23 cellular contexts compared by ENCODE assay signal in the genomic region with DNA sequence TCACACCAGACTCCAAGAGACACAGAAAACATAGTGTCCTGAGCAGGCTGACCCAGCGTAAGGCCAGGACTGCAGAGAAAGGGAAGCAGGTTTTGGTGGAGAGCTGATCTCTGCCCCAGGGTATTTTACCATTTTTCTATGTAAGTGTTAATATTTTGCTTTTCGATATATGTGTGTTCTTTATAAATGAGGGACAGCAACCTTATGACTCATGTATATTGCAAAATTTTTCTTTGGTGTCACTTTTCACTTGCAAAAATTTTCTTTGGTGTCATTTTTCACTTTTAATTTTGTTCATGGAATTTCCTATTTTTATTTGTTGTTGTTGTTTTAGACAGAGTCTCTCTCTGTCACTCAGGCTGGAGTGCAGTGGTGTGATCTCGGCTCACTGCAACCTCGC. TPM values are rescaled to one million over a fixed set of nuclear protein-coding genes. Genes with fewer than 3 reads are reported as not detected.
"Had no signal": no experiment of that assay in that cellular context is flagged by ENCODE, and none has a peak within 500 bp of the region (broad histone marks: within the 10 kb centered on the region; RNA-seq: fewer than 3 reads in every experiment).

No MANE protein-coding gene starts in this region.

- H3K4me2 ChIP-seq: neural progenitor cell had no signal

- H3K4me3 Mint-ChIP-seq: activated CD8-positive, alpha-beta T cell treated with anti-CD3 and anti-CD28 coated beads, Interleukin-2, amount 10 ng/mL, durations not matched to agents 7 days and 5 days; central memory CD8-positive, alpha-beta T cell; endodermal cell; naive thymus-derived CD8-positive, alpha-beta T cell; neural progenitor cell; stimulated activated effector memory CD8-positive, alpha-beta T cell treated with anti-CD3 and anti-CD28 coated beads, Interleukin-12 subunit alpha, Interleukin-12 subunit beta, amount 100 ng/mL, for 72 hours; stimulated activated naive CD8-positive, alpha-beta T cell treated with anti-CD3 and anti-CD28 coated beads, Interleukin-15, amount 100 ng/mL, for 72 hours had no signal

- H3K4me3 ChIP-seq: coronary artery, esophagus squamous epithelium, left lung, lung, neural progenitor cell, ovary, prostate gland, skin epidermis, tibial artery had no signal

- H3K36me3 Mint-ChIP-seq: activated naive CD4-positive, alpha-beta T cell treated with anti-CD3 and anti-CD28 coated beads, Interleukin-2, amount 50 U/mL, for 72 hours; naive thymus-derived CD8-positive, alpha-beta T cell; neural progenitor cell; stimulated activated effector memory CD8-positive, alpha-beta T cell treated with anti-CD3 and anti-CD28 coated beads, Interleukin-12 subunit alpha, Interleukin-12 subunit beta, amount 100 ng/mL, for 72 hours had no signal

- H3K4me1 ChIP-seq: esophagus squamous epithelium, left lung, neural progenitor cell, prostate gland, tibial artery had no signal

- H3K9ac ChIP-seq: neural progenitor cell had no signal

- H3K27ac Mint-ChIP-seq: activated CD8-positive, alpha-beta T cell treated with anti-CD3 and anti-CD28 coated beads, Interleukin-2, amount 10 ng/mL, durations not matched to agents 7 days and 5 days; activated naive CD4-positive, alpha-beta T cell treated with anti-CD3 and anti-CD28 coated beads, Interleukin-2, amount 50 U/mL, for 72 hours; endodermal cell; naive thymus-derived CD8-positive, alpha-beta T cell; neural progenitor cell; stimulated activated effector memory CD8-positive, alpha-beta T cell treated with anti-CD3 and anti-CD28 coated beads, Interleukin-12 subunit alpha, Interleukin-12 subunit beta, amount 100 ng/mL, for 72 hours had no signal

- H2AFZ ChIP-seq: neural progenitor cell had no signal

- H3K27me3 Mint-ChIP-seq: central memory CD8-positive, alpha-beta T cell; stimulated activated naive CD8-positive, alpha-beta T cell treated with anti-CD3 and anti-CD28 coated beads, Interleukin-15, amount 100 ng/mL, for 72 hours had no signal

- DNase-seq: activated CD4-positive, alpha-beta T cell treated with anti-CD3 and anti-CD28 coated beads for 1 hour; activated CD4-positive, alpha-beta T cell treated with anti-CD3 and anti-CD28 coated beads, Interleukin-2, amount 50 U/mL, for 1 hour; activated CD8-positive, alpha-beta T cell treated with anti-CD3 and anti-CD28 coated beads, Interleukin-2, amount 10 ng/mL, durations not matched to agents 7 days and 5 days; activated gamma-delta T cell treated with Interleukin-2 at 50 U/mL for 16 hours; activated T-cell treated with anti-CD3 and anti-CD28 coated beads, Interleukin-2, amount 50 U/mL, for 1 hour; endodermal cell; esophagus squamous epithelium; foreskin keratinocyte; left lung; naive thymus-derived CD8-positive, alpha-beta T cell; ovary; stimulated activated CD4-positive, alpha-beta T cell treated with anti-CD3 and anti-CD28 coated beads, Interleukin-1b, Interleukin-23, amount 100 ng/mL, for 48 hours; stimulated activated naive CD8-positive, alpha-beta T cell treated with anti-CD3 and anti-CD28 coated beads, Interleukin-15, amount 100 ng/mL, for 72 hours; T-helper 9 cell; tibial artery had no signal

- H3K36me3 ChIP-seq: esophagus squamous epithelium, left lung, neural progenitor cell, ovary, prostate gland, tibial artery had no signal

- H3K9me3 Mint-ChIP-seq: activated naive CD4-positive, alpha-beta T cell treated with anti-CD3 and anti-CD28 coated beads, Interleukin-2, amount 50 U/mL, for 72 hours; central memory CD8-positive, alpha-beta T cell; endodermal cell; naive thymus-derived CD8-positive, alpha-beta T cell; neural progenitor cell; stimulated activated effector memory CD8-positive, alpha-beta T cell treated with anti-CD3 and anti-CD28 coated beads, Interleukin-12 subunit alpha, Interleukin-12 subunit beta, amount 100 ng/mL, for 72 hours; stimulated activated naive CD8-positive, alpha-beta T cell treated with anti-CD3 and anti-CD28 coated beads, Interleukin-15, amount 100 ng/mL, for 72 hours had no signal

- H3K9me3 ChIP-seq: esophagus squamous epithelium, left lung, ovary, prostate gland, tibial artery had no signal

- ATAC-seq: activated CD8-positive, alpha-beta T cell treated with anti-CD3 and anti-CD28 coated beads, Interleukin-2, amount 10 ng/mL, durations not matched to agents 7 days and 5 days; activated naive CD4-positive, alpha-beta T cell treated with anti-CD3 and anti-CD28 coated beads, Interleukin-2, amount 50 U/mL, for 72 hours; foreskin keratinocyte; left lung; naive thymus-derived CD8-positive, alpha-beta T cell; stimulated activated naive CD8-positive, alpha-beta T cell treated with anti-CD3 and anti-CD28 coated beads, Interleukin-15, amount 100 ng/mL, for 72 hours had no signal

- H3K4me1 Mint-ChIP-seq: central memory CD8-positive, alpha-beta T cell; endodermal cell; naive thymus-derived CD8-positive, alpha-beta T cell; stimulated activated effector memory CD8-positive, alpha-beta T cell treated with anti-CD3 and anti-CD28 coated beads, Interleukin-12 subunit alpha, Interleukin-12 subunit beta, amount 100 ng/mL, for 72 hours; stimulated activated naive CD8-positive, alpha-beta T cell treated with anti-CD3 and anti-CD28 coated beads, Interleukin-15, amount 100 ng/mL, for 72 hours had no signal

- H3K27me3 ChIP-seq: esophagus squamous epithelium, foreskin keratinocyte, left lung, neural progenitor cell, ovary, tibial artery had no signal

- H3K27ac ChIP-seq: coronary artery, esophagus squamous epithelium, foreskin keratinocyte, left lung, neural progenitor cell, ovary, prostate gland, skin epidermis, tibial artery had no signal

RNA-seq across cellular contexts. Expression of gene PXDC1, which starts 34.6 kb away (rescaled TPM):
- total RNA-seq: activated CD8-positive, alpha-beta T cell treated with anti-CD3 and anti-CD28 coated beads, Interleukin-2, amount 10 ng/mL, durations not matched to agents 7 days and 5 days had no signal
- polyA plus RNA-seq: naive thymus-derived CD8-positive, alpha-beta T cell had no signal
